ENCODE assay signal across 11 cellular contexts in the genomic region with DNA sequence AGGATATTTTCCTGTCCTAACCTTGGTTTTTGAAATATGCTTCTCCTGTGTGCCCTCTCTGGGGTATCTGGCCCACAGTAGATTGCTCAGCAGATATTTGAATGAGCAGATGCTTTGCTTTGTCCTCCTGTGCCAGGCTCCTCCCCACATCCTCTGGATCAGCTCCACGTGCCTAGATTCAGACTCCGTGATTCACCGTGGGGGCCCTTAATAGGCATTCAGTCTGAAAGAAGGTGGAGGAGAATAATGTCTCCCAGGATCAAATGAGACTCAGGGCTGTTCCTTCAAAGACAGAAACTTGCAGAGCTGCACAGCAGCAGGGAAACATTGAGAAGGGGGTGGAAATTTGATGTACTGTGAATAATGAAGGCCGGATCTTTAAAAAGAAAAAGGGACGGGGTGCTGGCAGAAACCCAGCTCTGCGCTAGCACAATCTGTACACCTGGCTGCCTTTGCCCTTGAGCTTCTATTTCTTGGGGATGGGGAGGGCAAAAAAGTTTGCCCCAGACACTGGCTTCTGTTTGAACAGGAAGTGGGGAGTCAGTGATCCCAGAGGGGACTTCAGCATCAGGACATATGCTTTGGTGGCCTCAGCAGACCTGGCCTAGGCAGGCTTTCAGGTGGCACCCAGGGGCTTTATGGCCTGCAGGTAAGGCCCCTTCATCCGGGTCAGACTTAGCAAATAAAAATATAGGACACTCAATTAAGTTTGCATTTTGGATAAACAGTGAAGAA. TPM values are rescaled to one million over a fixed set of nuclear protein-coding genes. Genes with fewer than 3 reads are reported as not detected.
DNase-seq lines count a peak whose midpoint lies in the region; ATAC-seq and TF ChIP-seq lines count a peak whose summit lies in the region.
"Had no signal": no experiment of that assay in that cellular context is flagged by ENCODE, and none has a peak within 500 bp of the region (broad histone marks: within the 10 kb centered on the region; RNA-seq: fewer than 3 reads in every experiment).

No MANE protein-coding gene starts in this region.

- peaks cover 33% of the 10 kb centered on the region for H3K4me1 ChIP-seq in IMR-90 (ENCODE audit: control insufficient read depth, insufficient read depth, low read length)
- H3K4me1 ChIP-seq in mesenchymal stem cell (ENCODE audit: control insufficient read depth, insufficient read depth, low read depth, low read length): peaks cover 30% of the 10 kb centered on the region

- H4K5ac ChIP-seq in IMR-90 (ENCODE audit: low read depth, low read length): peak overlapping the region; percentile 42

- H4K20me1 ChIP-seq in IMR-90 (ENCODE audit: insufficient read depth, low read length): no peaks in the 10 kb centered on the region

- H3K27ac Mint-ChIP-seq in brain: peak overlapping the region; percentile 71 to 96 (median 84)
- H3K27ac Mint-ChIP-seq in activated CD4-positive, alpha-beta memory T cell treated with anti-CD3 and anti-CD28 coated beads for 36 hours: no peak overlapping the region

- H3K9me3 ChIP-seq in IMR-90 (ENCODE audit: control insufficient read depth, insufficient read depth, low read length) (no peaks in the 10 kb centered on the region), mesenchymal stem cell (ENCODE audit: control insufficient read depth, low read length) (no peaks in the 10 kb centered on the region)

- H3K14ac ChIP-seq in IMR-90 (replicated peaks; ENCODE audit: low read depth, low read length) (peak overlapping the region; percentile 82), mesenchymal stem cell (ENCODE audit: low read length in 2 of 2) (no peak overlapping the region)

- CTCF ChIA-PET in IMR-90 (lab: Yijun Ruan, JAX): interaction anchor here (1.5 kb wide), 1 partner anchor 56 kb away, joined by 4 read pairs; no protein-coding TSS in a partner anchor
- CTCF ChIA-PET in activated CD4-positive, alpha-beta memory T cell treated with anti-CD3 and anti-CD28 coated beads for 36 hours (lab: Charles Lee): interaction anchor here (0.6 kb wide), 1 partner anchor 9 kb away, joined by 4 read pairs; no protein-coding TSS in a partner anchor

- TF ChIP-seq CTCF in IMR-90 (conservative IDR thresholded peaks at IDR 0.05; ENCODE audit: low read depth, low read length): no peak
- no peak for TF ChIP-seq CTCF in brain (conservative IDR thresholded peaks at IDR 0.05)

- intact Hi-C loops in IMR-90 (cut with micrococcal nuclease): loop anchor here (5.0 kb wide), 1 partner anchor 42 kb away; no protein-coding TSS in a partner anchor
- intact Hi-C loops in activated CD4-positive, alpha-beta memory T cell treated with anti-CD3 and anti-CD28 coated beads for 36 hours (cut with micrococcal nuclease): no loop called here

- H3K4ac ChIP-seq in IMR-90 (ENCODE audit: low read depth, low read length) (peak overlapping the region; percentile 78), mesenchymal stem cell (ENCODE audit: low read depth in 1 of 2, low read length in 2 of 2) (peak overlapping the region; percentile 20 to 55)

- peak overlapping the region; percentile 80 for H3K27ac ChIP-seq in IMR-90 (ENCODE audit: insufficient read depth, low read length)
- peak overlapping the region; percentile 100 for H3K27ac ChIP-seq in mesenchymal stem cell (ENCODE audit: low read length, poor library complexity, severe bottlenecking)

- H2BK5ac ChIP-seq in IMR-90 (ENCODE audit: low read depth, low read length, poor library complexity, severe bottlenecking): peak overlapping the region; percentile 83
- peak overlapping the region; percentile 97 for H2BK5ac ChIP-seq in mesenchymal stem cell (ENCODE audit: low read depth, low read length, poor library complexity, severe bottlenecking)

- peak overlapping the region; percentile 76 for H2BK20ac ChIP-seq in IMR-90 (ENCODE audit: low read depth, low read length)

- no peak for TF ChIP-seq RAD21 in IMR-90 (IDR thresholded peaks at IDR 0.05; ENCODE audit: low read length)

- 0 out of 2 replicates have a peak overlapping the region, but pooled peaks have one; percentile 16 for H3K56ac ChIP-seq in IMR-90 (ENCODE audit: extremely low read depth, insufficient read depth, low read length)

- no TSS peak for BruUV-seq in IMR-90 (replicated peaks; lab: Mats Ljungman, UMichigan)

- DNase-seq in ACHN (peak; percentile 91), IMR-90 (peak; percentile 78), mesenchymal stem cell (peak; percentile 58)
- DNase-seq in effector CD4-positive, alpha-beta T cell: no peak
- no peak for DNase-seq in activated CD4-positive, alpha-beta memory T cell treated with anti-CD3 and anti-CD28 coated beads for 36 hours
- DNase-seq: activated T-cell treated with anti-CD3 and anti-CD28 coated beads, Interleukin-2, amount 50 U/mL, for 24 hours; H9; NCI-H2029 treated with DMSO at 0.1 percent for 48 hours had no signal

- H3K4me3 Mint-ChIP-seq in brain: peak overlapping the region in 1 of 5 experiments; percentile 52
- no peak overlapping the region for H3K4me3 Mint-ChIP-seq in activated CD4-positive, alpha-beta memory T cell treated with anti-CD3 and anti-CD28 coated beads for 36 hours
- H3K4me3 Mint-ChIP-seq: activated T-cell treated with anti-CD3 and anti-CD28 coated beads, Interleukin-2, amount 50 U/mL, for 24 hours; H9 had no signal

- H3K4me2 ChIP-seq in IMR-90 (ENCODE audit: low read depth, low read length) (peak overlapping the region; percentile 6), mesenchymal stem cell (ENCODE audit: low read length, poor library complexity, severe bottlenecking) (peak overlapping the region; percentile 18)

- H3K4me3 ChIP-seq in IMR-90 (ENCODE audit: insufficient read depth, low read depth, low read length) (no peak overlapping the region), mesenchymal stem cell (ENCODE audit: insufficient read depth in 1 of 2, low read depth in 1 of 2, low read length in 2 of 2) (peak overlapping the region in 1 of 2 experiments; percentile 21)

- H3K9ac ChIP-seq in IMR-90 (ENCODE audit: low read depth, low read length): peak overlapping the region; percentile 26; the same call in 1 of the 2 replicates
- peak overlapping the region; percentile 42 for H3K9ac ChIP-seq in mesenchymal stem cell (ENCODE audit: low read length)

- H3K4me1 Mint-ChIP-seq in brain: peaks cover 44% of the 10 kb centered on the region
- peaks cover 22% of the 10 kb centered on the region for H3K4me1 Mint-ChIP-seq in activated CD4-positive, alpha-beta memory T cell treated with anti-CD3 and anti-CD28 coated beads for 36 hours (ENCODE audit: low read depth)

- dilution Hi-C loops in IMR-90 (cut with HindIII; ENCODE audit: low sequenced_read_pairs, unreplicated experiment): no loop called here

- 44% methylated on average over 2 of the region's 7 CpGs; no CpG with 5 or more reads in 1 of the 2 experiments for WGBS in IMR-90 (ENCODE audit: extremely low coverage in 2 of 2, insufficient read length in 1 of 2), 2 experiments
- 57% methylated on average over 7 of the region's 7 CpGs for WGBS in mesenchymal stem cell

- peak overlapping the region; percentile 35 to 88 for H2BK12ac ChIP-seq in mesenchymal stem cell (ENCODE audit: low read length in 2 of 2)

- H3K9me1 ChIP-seq in IMR-90 (ENCODE audit: insufficient read depth, low read length): peaks cover 38% of the 10 kb centered on the region

- peak overlapping the region; percentile 51 for H3K18ac ChIP-seq in IMR-90 (ENCODE audit: low read depth, low read length)
- H3K18ac ChIP-seq in mesenchymal stem cell (ENCODE audit: low read depth in 1 of 2, low read length in 2 of 2): peak overlapping the region; percentile 76 to 88

- H2BK120ac ChIP-seq in IMR-90 (ENCODE audit: low read depth, low read length) (peak overlapping the region; percentile 91), mesenchymal stem cell (ENCODE audit: low read depth, low read length) (peak overlapping the region; percentile 59)

- H3K36me3 Mint-ChIP-seq in brain: peaks cover 29% of the 10 kb centered on the region
- peaks cover 5% of the 10 kb centered on the region for H3K36me3 Mint-ChIP-seq in activated CD4-positive, alpha-beta memory T cell treated with anti-CD3 and anti-CD28 coated beads for 36 hours

- H3K36me3 ChIP-seq in IMR-90 (ENCODE audit: control insufficient read depth, insufficient read depth, low read length) (peaks cover 4% of the 10 kb centered on the region), mesenchymal stem cell (ENCODE audit: control insufficient read depth in 1 of 2, insufficient read depth in 2 of 2, low read depth in 1 of 2, low read length in 2 of 2) (peaks cover 8 to 15% of the 10 kb centered on the region in 2 experiments)

- H2AFZ ChIP-seq in IMR-90 (replicated peaks; ENCODE audit: low read length, poor library complexity) (peak overlapping the region; percentile 80), mesenchymal stem cell (ENCODE audit: low read depth, low read length) (peak overlapping the region; percentile 55)

- POLR2A ChIA-PET in IMR-90 (lab: Charles Lee; ENCODE audit: unreplicated experiment): interaction anchor here (0.9 kb wide), 1 partner anchor 103 kb away, joined by 4 read pairs; no protein-coding TSS in a partner anchor
- POLR2A ChIA-PET in activated CD4-positive, alpha-beta memory T cell treated with anti-CD3 and anti-CD28 coated beads for 36 hours (lab: Charles Lee): no interaction called here

- no peaks in the 10 kb centered on the region for H3K9me3 Mint-ChIP-seq in brain
- H3K9me3 Mint-ChIP-seq in activated CD4-positive, alpha-beta memory T cell treated with anti-CD3 and anti-CD28 coated beads for 36 hours: peaks cover 6% of the 10 kb centered on the region
- H3K9me3 Mint-ChIP-seq: activated T-cell treated with anti-CD3 and anti-CD28 coated beads, Interleukin-2, amount 50 U/mL, for 24 hours; H9 had no signal

- H2AK5ac ChIP-seq in IMR-90 (ENCODE audit: low read depth, low read length) (peak overlapping the region; percentile 49), mesenchymal stem cell (ENCODE audit: low read length, severe bottlenecking) (peak overlapping the region; percentile 100)

- peak overlapping the region; percentile 75; the same call in 1 of the 2 replicates for H3K23ac ChIP-seq in IMR-90 (ENCODE audit: low read depth, low read length)
- no peak overlapping the region for H3K23ac ChIP-seq in mesenchymal stem cell (ENCODE audit: low read length in 2 of 2)

- peak overlapping the region; percentile 75 for H4K91ac ChIP-seq in IMR-90 (ENCODE audit: insufficient read depth, low read depth, low read length)
- H4K91ac ChIP-seq in mesenchymal stem cell (ENCODE audit: low read length): peak overlapping the region; percentile 11

- peak; percentile 58 for ATAC-seq in IMR-90 (ENCODE audit: low read depth)
- ATAC-seq in GM19467 (IDR thresholded peaks at IDR 0.05; ENCODE audit: unreplicated experiment): no peak
- no peak for ATAC-seq in HG02973 (IDR thresholded peaks at IDR 0.05; ENCODE audit: unreplicated experiment)

- 0 out of 4 replicates have a peak, but pooled peaks cover 0 to 9% of the 10 kb centered on the region in 2 experiments for H3K79me1 ChIP-seq in IMR-90 (ENCODE audit: low read depth in 1 of 2, low read length in 2 of 2)
- H3K79me1 ChIP-seq in mesenchymal stem cell (replicated peaks; ENCODE audit: low read length, poor library complexity, severe bottlenecking): peaks cover 1% of the 10 kb centered on the region

- in situ Hi-C loops in ACHN (cut with HindIII; ENCODE audit: low pct_ligation_motif_present, low pct_unique_long_range_greater_than_20kb, low sequenced_read_pairs) (no loop called here), IMR-90 (cut with MboI; ENCODE audit: low sequenced_read_pairs) (no loop called here)

- H3K27me3 Mint-ChIP-seq in brain: no peaks in the 10 kb centered on the region
- no peaks in the 10 kb centered on the region for H3K27me3 Mint-ChIP-seq in activated CD4-positive, alpha-beta memory T cell treated with anti-CD3 and anti-CD28 coated beads for 36 hours
- H3K27me3 Mint-ChIP-seq: activated T-cell treated with anti-CD3 and anti-CD28 coated beads, Interleukin-2, amount 50 U/mL, for 24 hours had no signal

- peak overlapping the region; percentile 24 to 86 for H4K8ac ChIP-seq in IMR-90 (ENCODE audit: low read depth in 2 of 2, low read length in 2 of 2)
- peak overlapping the region; percentile 58 for H4K8ac ChIP-seq in mesenchymal stem cell (ENCODE audit: low read length)

- no peak for TF ChIP-seq POLR2A in IMR-90 (IDR thresholded peaks at IDR 0.05; ENCODE audit: low read depth, low read length)

- peak overlapping the region; percentile 48 for H2AK9ac ChIP-seq in IMR-90 (replicated peaks; ENCODE audit: low read depth, low read length, poor library complexity)

- H3K27me3 ChIP-seq in IMR-90 (ENCODE audit: control insufficient read depth, insufficient read depth, low read length): no peaks in the 10 kb centered on the region
- no peaks in the 10 kb centered on the region for H3K27me3 ChIP-seq in mesenchymal stem cell (ENCODE audit: control insufficient read depth in 1 of 2, insufficient read depth in 1 of 2, low read length in 2 of 2)

- peak overlapping the region; percentile 8; the same call in 2 of the 3 replicates for H2BK15ac ChIP-seq in IMR-90 (ENCODE audit: low read depth, low read length)
- peak overlapping the region; percentile 52 for H2BK15ac ChIP-seq in mesenchymal stem cell (ENCODE audit: low read depth, poor library complexity, severe bottlenecking)

RNA-seq across cellular contexts. Expression of gene SLC12A3, which starts 15.9 kb away (rescaled TPM):
- total RNA-seq in IMR-90 (2012; rRNA removed): not detected in 2 replicates
- polyA plus RNA-seq in IMR-90 (2012; rRNA removed): not detected in 2 replicates
- polyA plus RNA-seq in IMR-90 (2012; cell fraction: cytosol; rRNA removed): not detected in 2 replicates
- polyA plus RNA-seq in IMR-90 (2012; cell fraction: nucleus; rRNA removed; ENCODE audit: low replicate concordance): not detected in 2 replicates
- not detected for polyA plus RNA-seq in brain (ENCODE audit: insufficient read depth, low read depth, low replicate concordance)
- not detected for polyA plus RNA-seq in mesenchymal stem cell (2013, experiment 1 of 2)
- polyA plus RNA-seq in mesenchymal stem cell (2013, experiment 2 of 2): not detected
- total RNA-seq in activated CD4-positive, alpha-beta memory T cell treated with anti-CD3 and anti-CD28 coated beads for 36 hours: not detected
- total RNA-seq: H9 had no signal

Comparison
In these comparisons a context has a peak if more than half of its experiments do, and no peak if none do; other contexts are left out.
1. DNase-seq: peak in ACHN (single experiment), IMR-90 (single experiment) and mesenchymal stem cell (single experiment); none in effector CD4-positive, alpha-beta T cell (single experiment) and activated CD4-positive, alpha-beta memory T cell treated with anti-CD3 and anti-CD28 coated beads for 36 hours (single experiment).